In the genomic region with DNA sequence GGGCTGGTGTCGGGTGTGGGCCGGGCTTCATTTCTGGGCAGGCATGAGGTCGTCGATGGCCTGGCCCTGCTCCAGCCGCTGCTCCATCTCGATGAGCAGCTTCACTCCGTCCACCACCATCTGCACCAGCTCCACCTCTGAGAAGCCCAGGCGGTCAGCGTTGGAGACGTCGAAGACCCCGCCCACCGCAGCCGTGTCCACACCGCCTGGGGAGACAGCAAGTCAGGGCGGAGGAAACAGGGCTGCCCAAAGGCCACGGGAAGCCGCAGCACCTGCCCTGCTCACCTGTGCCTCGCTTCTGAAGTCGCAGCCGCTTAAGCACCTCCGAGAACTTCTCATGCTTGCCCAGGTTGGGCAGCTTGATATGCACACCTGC, we compare ENCODE assay signal across 8 cellular contexts. TPM values are rescaled to one million over a fixed set of nuclear protein-coding genes. Genes with fewer than 3 reads are reported as not detected.
DNase-seq lines count a peak whose midpoint lies in the region; ATAC-seq, FAIRE-seq and TF ChIP-seq lines count a peak whose summit lies in the region.

No MANE protein-coding gene starts in this region.

- H3K9ac ChIP-seq in H1 (replicated peaks in 1 of 4; ENCODE audit: extremely low read depth in 1 of 4, low read depth in 3 of 4, low read length in 3 of 4), result no peak overlapping the region
- no peak overlapping the region for H3K9ac ChIP-seq in mesendoderm (ENCODE audit: low read length)

- H3K9me3 ChIP-seq in CD4-positive, alpha-beta T cell (ENCODE audit: control insufficient read depth, low read length), result no peaks in the 10 kb centered on the region
- no peaks in the 10 kb centered on the region for H3K9me3 ChIP-seq in H1 (ENCODE audit: insufficient read depth in 2 of 2, low read depth in 1 of 2, low read length in 1 of 2)
- no peaks in the 10 kb centered on the region for H3K9me3 ChIP-seq in osteoblast (ENCODE audit: low read depth, low read length)

- H3K79me1 ChIP-seq in H1 (ENCODE audit: low read depth, low read length), result no peaks in the 10 kb centered on the region; the same call in 1 of the 2 replicates
- no peaks in the 10 kb centered on the region for H3K79me1 ChIP-seq in mesendoderm (ENCODE audit: low read length)

- no peak overlapping the region for H2BK12ac ChIP-seq in H1 (ENCODE audit: low read depth, low read length)

- FAIRE-seq in H1 (lab: Jason Lieb, UNC), result no peak

- peaks cover 10 to 20% of the 10 kb centered on the region in 2 experiments for H4K20me1 ChIP-seq in H1 (replicated peaks in 1 of 2; ENCODE audit: control insufficient read depth in 1 of 2, insufficient read depth in 2 of 2, low read length in 2 of 2)
- H4K20me1 ChIP-seq in osteoblast (ENCODE audit: insufficient read depth, low read length), result peaks cover 5% of the 10 kb centered on the region

- H3K36me3 Mint-ChIP-seq in CD4-positive, alpha-beta T cell (ENCODE audit: low read depth), result no peaks in the 10 kb centered on the region

- H4K8ac ChIP-seq in H1 (ENCODE audit: extremely low read depth, insufficient read depth, low read length), result no peak overlapping the region
- H4K8ac ChIP-seq in mesendoderm (ENCODE audit: low read depth, low read length), result no peak overlapping the region

- TF ChIP-seq RAD21 in H1 (IDR thresholded peaks at IDR 0.05 in 1 of 2, conservative IDR thresholded peaks at IDR 0.05 in 1 of 2; ENCODE audit: low read depth in 2 of 2, low read length in 2 of 2), result no peak

- H3K4me3 Mint-ChIP-seq in CD4-positive, alpha-beta T cell, result peak overlapping the region; percentile 76

- H2BK120ac ChIP-seq in H1 (replicated peaks; ENCODE audit: low read depth, low read length), result no peak overlapping the region
- H2BK120ac ChIP-seq in mesendoderm (ENCODE audit: low read depth, low read length), result no peak overlapping the region

- no peak overlapping the region for H3K27ac ChIP-seq in CD4-positive, alpha-beta T cell (ENCODE audit: low read depth, low read length)
- no peak overlapping the region for H3K27ac ChIP-seq in H1 (ENCODE audit: low read depth, low read length)
- H3K27ac ChIP-seq in osteoblast (ENCODE audit: low read depth, low read length), result no peak overlapping the region
- no peak overlapping the region for H3K27ac ChIP-seq in mesendoderm (ENCODE audit: low read depth, low read length)

- H3K23me2 ChIP-seq in H1 (ENCODE audit: low read depth, low read length), result peaks cover 14% of the 10 kb centered on the region; the same call in 1 of the 2 replicates

- H4K5ac ChIP-seq in H1 (ENCODE audit: insufficient read length, low read depth, low read length), result no peak overlapping the region
- H4K5ac ChIP-seq in mesendoderm (ENCODE audit: low read length), result no peak overlapping the region

- WGBS in H1 (ENCODE audit: extremely low coverage in 1 of 2, insufficient coverage in 1 of 2, insufficient read length in 1 of 2, insufficient replicate concordance in 2 of 2, low coverage in 1 of 2, low lambda C conversion rate in 2 of 2, missing lambda C conversion rate in 1 of 2), 2 experiments, result 90% methylated on average over 20 of the region's 22 CpGs; no CpG with 5 or more reads in 1 of the 2 experiments
- WGBS in mesendoderm (ENCODE audit: extremely low coverage, insufficient coverage, low lambda C conversion rate), result no CpG with 5 or more reads among the region's 22 CpGs

- H3K23ac ChIP-seq in H1 (ENCODE audit: insufficient read length), result no peak overlapping the region
- no peak overlapping the region for H3K23ac ChIP-seq in mesendoderm (ENCODE audit: low read length)

- POLR2A ChIA-PET in CD4-positive, alpha-beta T cell (lab: Charles Lee), result interaction anchor here (2.3 kb wide), 1 partner anchor 9 kb away, joined by 9 read pairs; the partner anchor contains the start of gene TRMT61A
- POLR2A ChIA-PET in H1 (lab: Charles Lee; ENCODE audit: partially characterized antibody), result interaction anchor here (1.3 to 12.6 kb wide), 6 partner anchors 9 to 175 kb away, joined by 3 to 844 read pairs (median 34); partner anchors contain the start of genes BAG5, COA8 and TRMT61A

- no peak for TF ChIP-seq POLR2A in H1 (IDR thresholded peaks at IDR 0.05; ENCODE audit: control extremely low read depth in 1 of 2, low read depth in 2 of 2, low read length in 2 of 2)

- H3K79me2 ChIP-seq in H1 (ENCODE audit: control insufficient read depth in 1 of 2, insufficient read depth in 2 of 2, low read length in 2 of 2), result peaks cover 0 to 2% of the 10 kb centered on the region in 2 experiments; a peak in 1 of 4 replicates
- no peaks in the 10 kb centered on the region for H3K79me2 ChIP-seq in osteoblast (ENCODE audit: insufficient read depth, low read length)
- no peaks in the 10 kb centered on the region for H3K79me2 ChIP-seq in mesendoderm (ENCODE audit: control insufficient read depth, insufficient read depth, low read length)

- no peaks in the 10 kb centered on the region for H3K9me3 Mint-ChIP-seq in CD4-positive, alpha-beta T cell

- DNase-seq in CD4-positive, alpha-beta T cell, result no peak
- DNase-seq in LNCaP clone FGC (ENCODE audit: low read depth), result no peak
- DNase-seq in H1 (ENCODE audit: low read depth in 1 of 2, low spot score in 2 of 2), result no peak
- peak; percentile 92 for DNase-seq in osteoblast (ENCODE audit: insufficient read length, low spot score, missing footprints)
- no peak for DNase-seq in mesendoderm
- no peak for DNase-seq in stimulated activated CD4-positive, alpha-beta T cell treated with anti-CD3 and anti-CD28 coated beads, Interleukin-4, amount 100 ng/mL, for 24 hours
- DNase-seq in dermis blood vessel endothelial cell, result no peak

- H3K27me3 ChIP-seq in CD4-positive, alpha-beta T cell (ENCODE audit: control insufficient read depth, insufficient read depth, low read length), result peaks cover 19% of the 10 kb centered on the region
- H3K27me3 ChIP-seq in H1 (replicated peaks in 1 of 4; ENCODE audit: control insufficient read depth in 3 of 4, extremely low read depth in 1 of 4, insufficient read depth in 3 of 4, low read length in 3 of 4) (peaks cover 3 to 17% (median 13%) of the 10 kb centered on the region in 4 experiments), osteoblast (ENCODE audit: insufficient read depth, low read length) (peaks cover 28% of the 10 kb centered on the region), mesendoderm (ENCODE audit: insufficient read depth, low read length, poor library complexity) (peaks cover 5% of the 10 kb centered on the region)

- H3K4me3 ChIP-seq in LNCaP clone FGC (ENCODE audit: low read depth, low read length), result peak overlapping the region; percentile 88
- H3K4me3 ChIP-seq in H1 (ENCODE audit: extremely low read depth in 1 of 4, insufficient read depth in 2 of 4, low read depth in 3 of 4, low read length in 4 of 4), result no peak overlapping the region
- H3K4me3 ChIP-seq in osteoblast (ENCODE audit: insufficient read depth, low read length), result no peak overlapping the region
- H3K4me3 ChIP-seq in mesendoderm (ENCODE audit: low read length), result no peak overlapping the region

- H2AK5ac ChIP-seq in H1 (ENCODE audit: low read depth, low read length) (no peak overlapping the region), mesendoderm (ENCODE audit: low read length) (no peak overlapping the region)

- no peak overlapping the region for H4K91ac ChIP-seq in H1 (replicated peaks; ENCODE audit: insufficient read length, low read length)

- CTCF ChIA-PET in CD4-positive, alpha-beta T cell (lab: Charles Lee), result no interaction called here
- CTCF ChIA-PET in H1 (lab: Charles Lee; ENCODE audit: partially characterized antibody), result interaction anchor here (0.6 to 31.3 kb wide), 9 partner anchors 10 to 194 kb away, joined by 3 to 921 read pairs (median 7); partner anchors contain the start of genes BAG5 and TRMT61A

- no peak for ATAC-seq in CD4-positive, alpha-beta T cell (ENCODE audit: poor library complexity)
- ATAC-seq in HG03025 (IDR thresholded peaks at IDR 0.05; ENCODE audit: low FRiP score, unreplicated experiment), result no peak

- H3K56ac ChIP-seq in H1 (replicated peaks; ENCODE audit: insufficient read length, low read depth, low read length) (no peak overlapping the region), mesendoderm (ENCODE audit: low read length) (no peak overlapping the region)

- no peak for TF ChIP-seq CTCF in CD4-positive, alpha-beta T cell (IDR thresholded peaks at IDR 0.05)
- TF ChIP-seq CTCF in LNCaP clone FGC (IDR thresholded peaks at IDR 0.05; ENCODE audit: control insufficient read depth, extremely low read depth, insufficient read depth) (no peak), H1 (IDR thresholded peaks at IDR 0.05; ENCODE audit: control extremely low read depth in 1 of 3, insufficient read depth in 1 of 3, low read depth in 1 of 3, low read length in 3 of 3) (no peak), osteoblast (IDR thresholded peaks at IDR 0.05; ENCODE audit: extremely low read depth, low read depth, low read length) (no peak)

- no peak for TF ChIP-seq EP300 in H1 (IDR thresholded peaks at IDR 0.05; ENCODE audit: borderline replicate concordance in 1 of 2, low read depth in 2 of 2, low read length in 2 of 2)

- H3K4me1 ChIP-seq in H1 (replicated peaks in 1 of 4; ENCODE audit: control insufficient read depth in 3 of 4, insufficient read depth in 4 of 4, low read length in 3 of 4) (peaks cover 0 to 28% (median 19%) of the 10 kb centered on the region in 4 experiments; a peak in 6 of 7 replicates), osteoblast (ENCODE audit: insufficient read depth, low read length) (peaks cover 23% of the 10 kb centered on the region), mesendoderm (ENCODE audit: control insufficient read depth, low read depth, low read length) (no peaks in the 10 kb centered on the region)

- H3K36me3 ChIP-seq in H1 (ENCODE audit: control insufficient read depth in 2 of 4, insufficient read depth in 4 of 4, low read length in 3 of 4) (peaks cover 8 to 23% (median 17%) of the 10 kb centered on the region in 4 experiments; a peak in 7 of 8 replicates), osteoblast (ENCODE audit: insufficient read depth, low read length) (no peaks in the 10 kb centered on the region), mesendoderm (ENCODE audit: control insufficient read depth, insufficient read depth, low read length) (no peaks in the 10 kb centered on the region)

- H2BK15ac ChIP-seq in H1 (ENCODE audit: low read length), result no peak overlapping the region
- no peak overlapping the region for H2BK15ac ChIP-seq in mesendoderm (replicated peaks; ENCODE audit: low read depth)

- H2BK20ac ChIP-seq in H1 (ENCODE audit: low read length), result no peak overlapping the region

- H3K4me2 ChIP-seq in H1 (ENCODE audit: insufficient read depth in 1 of 2, low read depth in 2 of 2, low read length in 2 of 2), result peak overlapping the region; percentile 73 to 80; a peak in 1 of 4 replicates
- H3K4me2 ChIP-seq in osteoblast (ENCODE audit: insufficient read depth, low read length), result no peak overlapping the region
- H3K4me2 ChIP-seq in mesendoderm (ENCODE audit: low read length), result no peak overlapping the region

- H3K4me1 Mint-ChIP-seq in CD4-positive, alpha-beta T cell (ENCODE audit: low read depth), result peaks cover 10% of the 10 kb centered on the region

- H2BK5ac ChIP-seq in H1 (ENCODE audit: low read depth, low read length) (0 out of 2 replicates have a peak overlapping the region, but pooled peaks have one; percentile 27), mesendoderm (ENCODE audit: low read length) (no peak overlapping the region)

- H3K4ac ChIP-seq in H1 (replicated peaks; ENCODE audit: insufficient read length, low read depth, low read length), result no peak overlapping the region
- no peak overlapping the region for H3K4ac ChIP-seq in mesendoderm (ENCODE audit: low read depth, low read length)

- H3K27me3 Mint-ChIP-seq in CD4-positive, alpha-beta T cell, result peaks cover 23% of the 10 kb centered on the region

- H2AFZ ChIP-seq in H1 (ENCODE audit: low read length), result no peak overlapping the region
- H2AFZ ChIP-seq in osteoblast (ENCODE audit: low read length), result no peak overlapping the region

- H3K18ac ChIP-seq in H1 (ENCODE audit: extremely low read depth, low read length) (no peak overlapping the region), mesendoderm (ENCODE audit: low read length) (no peak overlapping the region)

- intact Hi-C loops in CD4-positive, alpha-beta T cell (cut with DNase I, micrococcal nuclease), result no loop called here

- no peak overlapping the region for H3K14ac ChIP-seq in H1 (ENCODE audit: insufficient read length)

- H3K27ac Mint-ChIP-seq in CD4-positive, alpha-beta T cell, result no peak overlapping the region

RNA-seq across cellular contexts. Expression of gene CKB, which starts 2.8 kb away (rescaled TPM):
- total RNA-seq in CD4-positive, alpha-beta T cell, result 1 to 10 TPM; 5.8 to 6.6 TPM
- 538 and 572 TPM in 2 replicates for total RNA-seq in H1 (2021; fragmentation: NEBNext Ultra II Directional; extraction: Animal tissue kit (Norgen Biotek cat#: 25700))
- 950 and 1,969 TPM in 2 replicates for polyA plus RNA-seq in H1 (2011; rRNA removed)
- 828 TPM for polyA plus RNA-seq in H1 (2011; cell fraction: cytosol; rRNA removed)
- polyA plus RNA-seq in H1 (2011; cell fraction: nucleus; rRNA removed), result 1,943 TPM
- 757 to 990 TPM (median 908 TPM) in 4 replicates for polyA plus RNA-seq in H1 (2012, experiment 1 of 2)
- 939 TPM for polyA plus RNA-seq in H1 (2012, experiment 2 of 2)
- polyA plus RNA-seq in H1 (2013, experiment 1 of 2), result 514 TPM
- polyA plus RNA-seq in H1 (2013, experiment 2 of 2), result 503 TPM
- 153 and 156 TPM in 2 replicates for polyA minus RNA-seq in H1 (2011; rRNA and poly(A)+ RNA removed)
- polyA minus RNA-seq in H1 (2011; cell fraction: cytosol; rRNA and poly(A)+ RNA removed), result 356 TPM
- 378 TPM for polyA minus RNA-seq in H1 (2011; cell fraction: nucleus; rRNA and poly(A)+ RNA removed)
- total RNA-seq in osteoblast (5.1 and 8.3 TPM in 2 replicates), dermis blood vessel endothelial cell (2.6 and 3.2 TPM in 2 replicates)
- 162 TPM for polyA plus RNA-seq in mesendoderm (2013, experiment 1 of 2)
- 164 TPM for polyA plus RNA-seq in mesendoderm (2013, experiment 2 of 2)

RNA-seq across cellular contexts. Expression of gene TRMT61A, which starts 9.2 kb away (rescaled TPM):
- total RNA-seq in CD4-positive, alpha-beta T cell, result 1 to 10 TPM; 9.2 to 9.8 TPM
- total RNA-seq in H1 (2021; fragmentation: NEBNext Ultra II Directional; extraction: Animal tissue kit (Norgen Biotek cat#: 25700)), result 15.1 and 15.8 TPM in 2 replicates
- 19.0 and 29.7 TPM in 2 replicates for polyA plus RNA-seq in H1 (2011; rRNA removed)
- polyA plus RNA-seq in H1 (2011; cell fraction: cytosol; rRNA removed), result 23.3 TPM
- polyA plus RNA-seq in H1 (2011; cell fraction: nucleus; rRNA removed), result 44.0 TPM
- polyA plus RNA-seq in H1 (2012, experiment 1 of 2), result 9.2 to 14.2 TPM (median 13.8 TPM) in 4 replicates
- polyA plus RNA-seq in H1 (2012, experiment 2 of 2), result 11.3 TPM
- 6.8 TPM for polyA plus RNA-seq in H1 (2013, experiment 1 of 2)
- polyA plus RNA-seq in H1 (2013, experiment 2 of 2), result 6.6 TPM
- polyA minus RNA-seq in H1 (2011; rRNA and poly(A)+ RNA removed), result 6.4 and 6.9 TPM in 2 replicates
- polyA minus RNA-seq in H1 (2011; cell fraction: cytosol; rRNA and poly(A)+ RNA removed), result 11.2 TPM
- polyA minus RNA-seq in H1 (2011; cell fraction: nucleus; rRNA and poly(A)+ RNA removed), result 26.1 TPM
- total RNA-seq in osteoblast (9.0 and 10.6 TPM in 2 replicates), dermis blood vessel endothelial cell (5.6 and 7.5 TPM in 2 replicates)
- polyA plus RNA-seq in mesendoderm (2013, experiment 1 of 2), result 9.6 TPM
- 9.5 TPM for polyA plus RNA-seq in mesendoderm (2013, experiment 2 of 2)

RNA-seq across cellular contexts. Expression of gene BAG5, which starts 42.6 kb away (rescaled TPM):
- total RNA-seq in CD4-positive, alpha-beta T cell, result 10 to 100 TPM; 39.4 to 40.3 TPM
- total RNA-seq in H1 (2021; fragmentation: NEBNext Ultra II Directional; extraction: Animal tissue kit (Norgen Biotek cat#: 25700)), result 29.2 and 29.5 TPM in 2 replicates
- 5.9 and 7.4 TPM in 2 replicates for polyA plus RNA-seq in H1 (2011; rRNA removed)
- 8.2 TPM for polyA plus RNA-seq in H1 (2011; cell fraction: cytosol; rRNA removed)
- polyA plus RNA-seq in H1 (2011; cell fraction: nucleus; rRNA removed), result 5.3 TPM
- 13.5 to 26.1 TPM (median 16.6 TPM) in 4 replicates for polyA plus RNA-seq in H1 (2012, experiment 1 of 2)
- polyA plus RNA-seq in H1 (2012, experiment 2 of 2), result 2.3 TPM
- polyA plus RNA-seq in H1 (2013, experiment 1 of 2), result 18.4 TPM
- polyA plus RNA-seq in H1 (2013, experiment 2 of 2), result 17.4 TPM
- 11.8 and 13.3 TPM in 2 replicates for polyA minus RNA-seq in H1 (2011; rRNA and poly(A)+ RNA removed)
- polyA minus RNA-seq in H1 (2011; cell fraction: cytosol; rRNA and poly(A)+ RNA removed), result 13.7 TPM
- polyA minus RNA-seq in H1 (2011; cell fraction: nucleus; rRNA and poly(A)+ RNA removed), result 12.5 TPM
- total RNA-seq in osteoblast (28.6 and 30.8 TPM in 2 replicates), dermis blood vessel endothelial cell (34.8 and 35.4 TPM in 2 replicates)
- polyA plus RNA-seq in mesendoderm (2013, experiment 1 of 2), result 22.9 TPM
- polyA plus RNA-seq in mesendoderm (2013, experiment 2 of 2), result 21.8 TPM

RNA-seq across cellular contexts. Expression of gene COA8, which starts 42.9 kb away (rescaled TPM):
- 10 to 100 TPM in 1 of 2 experiments, 1 to 10 TPM in 1; 9.1 to 10.7 TPM for total RNA-seq in CD4-positive, alpha-beta T cell
- 35.0 and 35.5 TPM in 2 replicates for total RNA-seq in H1 (2021; fragmentation: NEBNext Ultra II Directional; extraction: Animal tissue kit (Norgen Biotek cat#: 25700))
- polyA plus RNA-seq in H1 (2011; rRNA removed), result 5.9 and 7.1 TPM in 2 replicates
- 10.9 TPM for polyA plus RNA-seq in H1 (2011; cell fraction: cytosol; rRNA removed)
- 12.8 TPM for polyA plus RNA-seq in H1 (2011; cell fraction: nucleus; rRNA removed)
- 23.7 to 31.1 TPM (median 30.1 TPM) in 4 replicates for polyA plus RNA-seq in H1 (2012, experiment 1 of 2)
- polyA plus RNA-seq in H1 (2012, experiment 2 of 2), result 27.0 TPM
- polyA plus RNA-seq in H1 (2013, experiment 1 of 2), result 31.3 TPM
- 27.9 TPM for polyA plus RNA-seq in H1 (2013, experiment 2 of 2)
- polyA minus RNA-seq in H1 (2011; rRNA and poly(A)+ RNA removed), result 4.3 and 5.2 TPM in 2 replicates
- 8.7 TPM for polyA minus RNA-seq in H1 (2011; cell fraction: cytosol; rRNA and poly(A)+ RNA removed)
- polyA minus RNA-seq in H1 (2011; cell fraction: nucleus; rRNA and poly(A)+ RNA removed), result 18.8 TPM
- total RNA-seq in osteoblast, result 23.0 and 24.6 TPM in 2 replicates
- polyA plus RNA-seq in mesendoderm (2013, experiment 1 of 2), result 27.1 TPM
- polyA plus RNA-seq in mesendoderm (2013, experiment 2 of 2), result 28.2 TPM
- 24.7 and 26.5 TPM in 2 replicates for total RNA-seq in dermis blood vessel endothelial cell

Comparison
In these comparisons a context has a peak if more than half of its experiments do, and no peak if none do; other contexts are left out.
1. H3K4me2 ChIP-seq: peak in H1 (2 of 2); none in osteoblast (single experiment) and mesendoderm (single experiment).
2. RNA of gene CKB, which starts 2.8 kb away (total RNA-seq): 538 to 572 TPM in H1; 5.8 to 6.6 TPM in CD4-positive, alpha-beta T cell, 5.1 to 8.3 TPM in osteoblast and 2.6 to 3.2 TPM in dermis blood vessel endothelial cell; every median in the first group is over 10 times any median in the second.